In genomic region chr4:123469245-123469644, GRCh38 we compare ENCODE assay signal across 32 cellular contexts.
"Had no signal": no experiment of that assay in that cellular context is flagged by ENCODE, and none has a peak within 500 bp of the region (broad histone marks: within the 10 kb centered on the region; RNA-seq: fewer than 3 reads in every experiment).

No MANE protein-coding gene starts in this region.

- DNase-seq: activated CD4-positive, alpha-beta memory T cell treated with anti-CD3 and anti-CD28 coated beads, Interleukin-2, amount 10 ng/mL, durations not matched to agents 7 days and 5 days; activated CD4-positive, alpha-beta T cell treated with anti-CD3 and anti-CD28 coated beads, Interleukin-2, amount 10 ng/mL, durations not matched to agents 24 days and 14 days; activated CD4-positive, CD25-positive, alpha-beta regulatory T cell treated with anti-CD3 and anti-CD28 coated beads, Interleukin-2, amount 50 U/mL, for 72 hours; activated CD8-positive, alpha-beta memory T cell treated with anti-CD3 and anti-CD28 coated beads, Interleukin-2, amount 10 ng/mL, durations not matched to agents 7 days and 5 days; activated naive CD4-positive, alpha-beta T cell; activated T-cell treated with anti-CD3 and anti-CD28 coated beads, Interleukin-2, amount 50 U/mL, for 48 hours; adrenal gland; aorta; body of pancreas; cerebellar nuclear complex; colonic mucosa; effector CD8-positive, alpha-beta T cell; erythroblast; head of caudate nucleus; hippocampal formation; immature natural killer cell; kidney; left colon; midbrain; naive thymus-derived CD4-positive, alpha-beta T cell; ovary; retina; stimulated activated CD4-positive, alpha-beta T cell treated with anti-CD3 and anti-CD28 coated beads, Interleukin-4, amount 100 ng/mL, for 24 hours; T-helper 17 cell; T1000; tibial artery; upper lobe of right lung had no signal

- H3K27ac Mint-ChIP-seq: activated CD4-positive, alpha-beta memory T cell treated with anti-CD3 and anti-CD28 coated beads, Interleukin-2, amount 10 ng/mL, durations not matched to agents 7 days and 5 days; activated CD4-positive, alpha-beta T cell treated with anti-CD3 and anti-CD28 coated beads, Interleukin-2, amount 10 ng/mL, durations not matched to agents 24 days and 14 days; activated CD8-positive, alpha-beta memory T cell treated with anti-CD3 and anti-CD28 coated beads, Interleukin-2, amount 10 ng/mL, durations not matched to agents 7 days and 5 days; activated naive CD4-positive, alpha-beta T cell treated with anti-CD3 and anti-CD28 coated beads, Interleukin-2, amount 50 U/mL, for 72 hours; immature natural killer cell; naive thymus-derived CD4-positive, alpha-beta T cell; progenitor cell of endocrine pancreas; stimulated activated memory B cell treated with anti-CD40 and anti-IgM and Interleukin-4, amounts not matched to agents 10 μg/mL and 1 μg/mL and 100 μg/mL, for 72 hours; T-helper 17 cell had no signal

- H3K4me1 Mint-ChIP-seq: activated CD4-positive, alpha-beta memory T cell treated with anti-CD3 and anti-CD28 coated beads, Interleukin-2, amount 10 ng/mL, durations not matched to agents 7 days and 5 days; immature natural killer cell had no signal

- H3K27me3 Mint-ChIP-seq: stimulated activated memory B cell treated with anti-CD40 and anti-IgM and Interleukin-4, amounts not matched to agents 10 μg/mL and 1 μg/mL and 100 μg/mL, for 72 hours had no signal

- H3K9me3 Mint-ChIP-seq: activated CD4-positive, alpha-beta memory T cell treated with anti-CD3 and anti-CD28 coated beads, Interleukin-2, amount 10 ng/mL, durations not matched to agents 7 days and 5 days; immature natural killer cell; stimulated activated memory B cell treated with anti-CD40 and anti-IgM and Interleukin-4, amounts not matched to agents 10 μg/mL and 1 μg/mL and 100 μg/mL, for 72 hours had no signal

- ATAC-seq: activated CD8-positive, alpha-beta memory T cell treated with anti-CD3 and anti-CD28 coated beads, Interleukin-2, amount 10 ng/mL, durations not matched to agents 7 days and 5 days; body of pancreas; gastroesophageal sphincter; left colon; naive thymus-derived CD4-positive, alpha-beta T cell; sciatic nerve; stimulated activated memory B cell treated with anti-CD40 and anti-IgM and Interleukin-4, amounts not matched to agents 10 μg/mL and 1 μg/mL and 100 μg/mL, for 72 hours; T-helper 17 cell had no signal

- H3K4me3 Mint-ChIP-seq: activated CD4-positive, alpha-beta memory T cell treated with anti-CD3 and anti-CD28 coated beads, Interleukin-2, amount 10 ng/mL, durations not matched to agents 7 days and 5 days; activated CD4-positive, alpha-beta T cell treated with anti-CD3 and anti-CD28 coated beads, Interleukin-2, amount 10 ng/mL, durations not matched to agents 24 days and 14 days; activated CD8-positive, alpha-beta memory T cell treated with anti-CD3 and anti-CD28 coated beads, Interleukin-2, amount 10 ng/mL, durations not matched to agents 7 days and 5 days; immature natural killer cell; naive thymus-derived CD4-positive, alpha-beta T cell; stimulated activated memory B cell treated with anti-CD40 and anti-IgM and Interleukin-4, amounts not matched to agents 10 μg/mL and 1 μg/mL and 100 μg/mL, for 72 hours; T-helper 17 cell had no signal

- H3K36me3 Mint-ChIP-seq: activated naive CD4-positive, alpha-beta T cell treated with anti-CD3 and anti-CD28 coated beads, Interleukin-2, amount 50 U/mL, for 72 hours; immature natural killer cell; naive thymus-derived CD4-positive, alpha-beta T cell; stimulated activated memory B cell treated with anti-CD40 and anti-IgM and Interleukin-4, amounts not matched to agents 10 μg/mL and 1 μg/mL and 100 μg/mL, for 72 hours had no signal
